Comparison of ENCODE assay signal across 8 cellular contexts in the genomic region with DNA sequence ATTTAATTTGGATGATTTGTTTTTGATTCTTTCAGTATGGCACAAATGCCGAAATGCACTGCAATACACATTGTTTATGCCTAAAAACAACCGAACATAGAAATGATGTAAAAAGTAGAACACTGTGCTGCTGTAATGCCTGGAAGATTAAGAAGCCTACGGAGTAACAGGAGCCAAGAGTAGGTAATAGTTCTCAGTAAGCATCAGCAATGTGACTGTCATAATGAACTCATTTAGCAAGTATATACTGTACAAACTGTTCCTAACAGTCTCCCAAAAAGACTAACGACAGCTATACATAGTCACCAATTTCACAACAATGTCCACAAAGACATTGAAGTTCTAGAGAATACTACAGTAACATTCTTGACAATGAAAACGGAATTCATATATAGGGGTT. TPM values are rescaled to one million over a fixed set of nuclear protein-coding genes. Genes with fewer than 3 reads are reported as not detected.
"Had no signal": no experiment of that assay in that cellular context is flagged by ENCODE, and none has a peak within 500 bp of the region (broad histone marks: within the 10 kb centered on the region; RNA-seq: fewer than 3 reads in every experiment).

No MANE protein-coding gene starts in this region.

- DNase-seq: H9, HCEC 1CT, KG1 had no signal

- H3K27ac ChIP-seq: HL-60 had no signal

- H3K4me3 Mint-ChIP-seq: GM23338, H9 had no signal

- H3K9me3 Mint-ChIP-seq: GM23338, H9 had no signal

- H3K27ac Mint-ChIP-seq: GM23338, H9 had no signal

- H3K4me3 ChIP-seq: GM23338, K562 had no signal

- ATAC-seq: GM23338, HepG2, K562 had no signal

RNA-seq across cellular contexts. Expression of a gene that starts 19.0 kb away (rescaled TPM):
- total RNA-seq: GM23338, H1, H9, HepG2 had no signal
